ENCODE assay signal across 32 cellular contexts in the genomic region with DNA sequence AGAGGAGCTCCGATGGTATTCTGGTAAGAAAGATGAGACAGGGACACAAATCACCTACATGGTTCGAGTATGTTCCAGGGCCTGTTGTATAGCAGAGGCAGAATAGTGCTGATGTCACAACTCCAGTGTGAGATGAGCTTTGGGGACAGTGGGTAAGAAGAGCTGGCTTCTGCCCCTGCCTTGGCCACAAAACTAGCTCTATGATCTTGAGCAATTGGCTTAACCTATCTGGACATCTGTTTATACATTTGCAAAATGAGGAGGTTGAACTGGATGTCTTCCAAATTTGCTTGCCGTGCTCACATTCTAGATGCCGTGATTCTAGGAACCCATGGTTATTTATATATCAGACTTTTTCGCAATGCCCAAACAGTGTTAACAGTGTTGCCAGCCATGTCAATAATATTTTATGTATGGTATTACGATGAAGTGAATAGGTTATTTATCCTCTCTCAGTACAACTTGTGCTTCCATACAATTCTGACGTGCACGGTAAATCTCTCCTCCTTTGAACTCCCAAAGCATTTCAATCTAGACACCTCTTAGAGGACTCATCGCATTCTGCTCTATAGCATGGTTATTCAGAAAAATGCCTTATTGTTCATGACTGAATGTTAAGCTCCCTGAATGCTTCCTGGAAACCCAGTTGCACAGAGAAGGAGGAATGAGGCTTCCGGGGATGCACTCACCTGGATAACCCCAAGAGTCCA.
A peak's percentile ranks its signal among the peaks of the same experiment; 100 is the strongest.
DNase-seq lines count a peak whose midpoint lies in the region; ATAC-seq, FAIRE-seq and TF ChIP-seq lines count a peak whose summit lies in the region.
"Had no signal": no experiment of that assay in that cellular context is flagged by ENCODE, and none has a peak within 500 bp of the region (broad histone marks: within the 10 kb centered on the region; RNA-seq: fewer than 3 reads in every experiment).

No MANE protein-coding gene starts in this region.

- intact Hi-C loops in OCI-LY7 (cut with micrococcal nuclease; ENCODE audit: unreplicated experiment) (no loop called here), kidney (cut with DNase I) (no loop called here)

- H2AFZ ChIP-seq in OCI-LY7 (ENCODE audit: low read length) = no peak overlapping the region
- H2AFZ ChIP-seq: GM23338 had no signal

- no peak for TF ChIP-seq CTCF in fibroblast of mammary gland (conservative IDR thresholded peaks at IDR 0.05; ENCODE audit: control insufficient read depth, insufficient read depth, low read depth, low read length)
- no peak for TF ChIP-seq CTCF in neural crest cell (conservative IDR thresholded peaks at IDR 0.05)
- TF ChIP-seq CTCF in OCI-LY7 (conservative IDR thresholded peaks at IDR 0.05; ENCODE audit: low read length) = no peak
- no peak for TF ChIP-seq CTCF in kidney (IDR thresholded peaks at IDR 0.05; ENCODE audit: borderline replicate concordance, extremely low read depth, insufficient read depth)

- POLR2A ChIA-PET in OCI-LY7 (lab: Charles Lee) = no interaction called here

- H3K4me3 Mint-ChIP-seq in neural crest cell = no peak overlapping the region
- H3K4me3 Mint-ChIP-seq: activated CD4-positive, alpha-beta memory T cell treated with anti-CD3 and anti-CD28 coated beads, Interleukin-2, amount 10 ng/mL, durations not matched to agents 7 days and 5 days; activated naive CD4-positive, alpha-beta T cell treated with anti-CD3 and anti-CD28 coated beads for 36 hours; CD4-positive, CD25-positive, alpha-beta regulatory T cell; GM23338; HFFc6; mesothelial cell of epicardium; naive B cell had no signal

- no peaks in the 10 kb centered on the region for H3K79me2 ChIP-seq in OCI-LY7 (ENCODE audit: insufficient read depth, low read depth, low read length)

- DNase-seq in EH (ENCODE audit: low read depth) = peak; percentile 39
- DNase-seq in MV-4-11 (lab: John Stamatoyannopoulos, UW) = peak; percentile 86
- peak; percentile 54 for DNase-seq in fibroblast of mammary gland (ENCODE audit: low read depth)
- no peak for DNase-seq in neural crest cell (ENCODE audit: low read depth, low spot score)
- DNase-seq in OCI-LY7 (ENCODE audit: low spot score) = no peak
- no peak for DNase-seq in Kasumi-1 (lab: John Stamatoyannopoulos, UW)
- DNase-seq in kidney = no peak
- DNase-seq: activated CD4-positive, alpha-beta memory T cell treated with anti-CD3 and anti-CD28 coated beads, Interleukin-2, amount 10 ng/mL, durations not matched to agents 7 days and 5 days; activated naive CD4-positive, alpha-beta T cell treated with anti-CD3 and anti-CD28 coated beads for 36 hours; AML-193; amygdala; brain microvascular endothelial cell; Calu3; CD4-positive, CD25-positive, alpha-beta regulatory T cell; head of caudate nucleus; HFFc6; KBM-7; MM.1S; naive B cell; NCI-H1436; NCI-H345; NCI-H748 treated with DMSO at 0.1 percent for 48 hours; occipital lobe; small intestine; stimulated activated CD4-positive, alpha-beta T cell treated with anti-CD3 and anti-CD28 coated beads, Interleukin-1b, Interleukin-23, amount 100 ng/mL, for 48 hours; stimulated activated naive CD8-positive, alpha-beta T cell treated with anti-CD3 and anti-CD28 coated beads, Interleukin-15, Interleukin-2, amounts not matched to agents 100 U/mL and 50 U/mL, for 24 hours; SW 1271 had no signal

- no peaks in the 10 kb centered on the region for H3K27me3 Mint-ChIP-seq in neural crest cell (ENCODE audit: low read depth)
- H3K27me3 Mint-ChIP-seq: activated CD4-positive, alpha-beta memory T cell treated with anti-CD3 and anti-CD28 coated beads, Interleukin-2, amount 10 ng/mL, durations not matched to agents 7 days and 5 days; CD4-positive, CD25-positive, alpha-beta regulatory T cell had no signal

- H4K20me1 ChIP-seq in OCI-LY7 (ENCODE audit: insufficient read depth, low read length) = no peaks in the 10 kb centered on the region

- no peak for ATAC-seq in GM18868 (IDR thresholded peaks at IDR 0.05; ENCODE audit: unreplicated experiment)
- ATAC-seq: GM23338; stimulated activated naive CD8-positive, alpha-beta T cell treated with anti-CD3 and anti-CD28 coated beads, Interleukin-15, Interleukin-2, amounts not matched to agents 100 U/mL and 50 U/mL, for 24 hours had no signal

- H3K4me1 ChIP-seq in OCI-LY7 (ENCODE audit: insufficient read depth, low read length, poor library complexity, severe bottlenecking) (peaks cover under 1% of the 10 kb centered on the region), kidney (ENCODE audit: control insufficient read depth in 1 of 2, insufficient read depth in 1 of 2, low read depth in 1 of 2, low read length in 2 of 2) (peaks cover 3% of the 10 kb centered on the region in 2 donors)

- no peak for FAIRE-seq in kidney (lab: Jason Lieb, UNC)
- FAIRE-seq: endothelial cell of umbilical vein, keratinocyte, small intestine had no signal

- H3K4me3 ChIP-seq in fibroblast of mammary gland (ENCODE audit: control insufficient read depth, low read depth, low read length) (no peak overlapping the region), OCI-LY7 (ENCODE audit: low read depth, low read length, poor library complexity, severe bottlenecking) (no peak overlapping the region), kidney (ENCODE audit: low read length in 2 of 2) (no peak overlapping the region)
- H3K4me3 ChIP-seq: GM23338 had no signal

- peak overlapping the region; percentile 53 for H3K27ac Mint-ChIP-seq in neural crest cell (ENCODE audit: unreplicated experiment)
- H3K27ac Mint-ChIP-seq: activated CD4-positive, alpha-beta memory T cell treated with anti-CD3 and anti-CD28 coated beads, Interleukin-2, amount 10 ng/mL, durations not matched to agents 7 days and 5 days; activated naive CD4-positive, alpha-beta T cell treated with anti-CD3 and anti-CD28 coated beads for 36 hours; GM23338; HFFc6; mesothelial cell of epicardium; naive B cell had no signal

- no peaks in the 10 kb centered on the region for H3K9me3 Mint-ChIP-seq in neural crest cell
- H3K9me3 Mint-ChIP-seq: activated CD4-positive, alpha-beta memory T cell treated with anti-CD3 and anti-CD28 coated beads, Interleukin-2, amount 10 ng/mL, durations not matched to agents 7 days and 5 days; activated naive CD4-positive, alpha-beta T cell treated with anti-CD3 and anti-CD28 coated beads for 36 hours; GM23338; HFFc6; naive B cell had no signal

- no peak overlapping the region for H3K4me2 ChIP-seq in OCI-LY7 (ENCODE audit: low read length)
- H3K4me2 ChIP-seq: GM23338 had no signal

- H3K27ac ChIP-seq in OCI-LY7 (ENCODE audit: low read depth, low read length, poor library complexity, severe bottlenecking) (no peak overlapping the region), kidney (ENCODE audit: low read depth in 2 of 2, low read length in 2 of 2) (no peak overlapping the region)
- H3K27ac ChIP-seq: brain microvascular endothelial cell had no signal

- H3K9ac ChIP-seq in kidney (ENCODE audit: low read length in 2 of 2) = no peak overlapping the region

- no peaks in the 10 kb centered on the region for H3K36me3 Mint-ChIP-seq in neural crest cell (ENCODE audit: low read depth)
- H3K36me3 Mint-ChIP-seq: CD4-positive, CD25-positive, alpha-beta regulatory T cell; mesothelial cell of epicardium; naive B cell had no signal

- peaks cover 74% of the 10 kb centered on the region for H3K4me1 Mint-ChIP-seq in neural crest cell
- H3K4me1 Mint-ChIP-seq: activated CD4-positive, alpha-beta memory T cell treated with anti-CD3 and anti-CD28 coated beads, Interleukin-2, amount 10 ng/mL, durations not matched to agents 7 days and 5 days had no signal

- BruUV-seq in OCI-LY7 (replicated peaks; lab: Mats Ljungman, UMichigan) = no TSS peak

- H3K36me3 ChIP-seq in OCI-LY7 (ENCODE audit: insufficient read depth, low read length) = no peaks in the 10 kb centered on the region
- H3K36me3 ChIP-seq in kidney (ENCODE audit: control insufficient read depth in 1 of 2, insufficient read depth in 2 of 2, low read length in 2 of 2) = no peaks in the 10 kb centered on the region
- H3K36me3 ChIP-seq: brain microvascular endothelial cell had no signal

- no peaks in the 10 kb centered on the region for H3K9me2 ChIP-seq in OCI-LY7 (ENCODE audit: insufficient read depth, low read length)

- H3K9me3 ChIP-seq in OCI-LY7 (ENCODE audit: low read length) (no peaks in the 10 kb centered on the region), kidney (ENCODE audit: control insufficient read depth in 1 of 2, low read length in 2 of 2) (no peaks in the 10 kb centered on the region)

- CTCF ChIA-PET in OCI-LY7 (lab: Charles Lee; ENCODE audit: unreplicated experiment) = no interaction called here

Comparison
In these comparisons a context has a peak if more than half of its experiments do, and no peak if none do; other contexts are left out.
1. DNase-seq: peak in EH (single experiment), MV-4-11 (single experiment) and fibroblast of mammary gland (single experiment); none in neural crest cell (single experiment), OCI-LY7 (single experiment), Kasumi-1 (0 of 2) and kidney (single experiment).